In the genomic region with DNA sequence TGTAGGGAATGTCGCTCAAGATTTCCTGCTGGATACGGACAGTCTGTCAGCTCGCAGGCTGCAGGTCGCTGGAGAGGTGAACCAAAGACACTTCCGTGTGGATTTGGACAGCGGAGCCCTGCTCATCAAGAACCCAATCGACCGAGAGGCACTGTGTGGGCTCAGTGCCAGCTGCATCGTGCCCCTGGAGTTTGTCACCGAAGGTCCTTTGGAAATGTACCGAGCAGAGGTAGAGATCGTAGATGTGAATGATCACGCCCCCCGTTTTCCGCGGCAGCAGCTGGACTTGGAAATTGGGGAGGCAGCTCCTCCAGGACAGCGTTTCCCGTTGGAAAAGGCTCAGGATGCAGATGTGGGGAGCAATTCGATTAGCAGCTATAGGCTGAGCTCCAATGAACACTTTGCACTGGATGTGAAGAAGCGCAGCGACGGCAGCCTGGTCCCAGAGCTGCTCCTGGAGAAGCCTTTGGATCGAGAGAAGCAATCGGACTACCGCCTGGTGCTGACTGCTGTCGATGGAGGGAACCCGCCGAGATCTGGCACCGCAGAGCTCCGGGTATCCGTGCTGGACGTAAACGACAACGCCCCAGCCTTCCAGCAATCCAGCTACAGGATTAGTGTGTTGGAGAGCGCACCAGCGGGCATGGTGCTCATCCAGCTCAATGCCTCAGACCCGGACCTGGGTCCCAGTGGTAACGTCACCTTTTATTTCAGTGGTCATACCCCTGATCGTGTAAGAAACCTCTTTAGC, we compare ENCODE assay signal across 10 cellular contexts. TPM values are rescaled to one million over a fixed set of nuclear protein-coding genes. Genes with fewer than 3 reads are reported as not detected.
DNase-seq lines count a peak whose midpoint lies in the region; ATAC-seq, FAIRE-seq and TF ChIP-seq lines count a peak whose summit lies in the region.
"Had no signal": no experiment of that assay in that cellular context is flagged by ENCODE, and none has a peak within 500 bp of the region (broad histone marks: within the 10 kb centered on the region; RNA-seq: fewer than 3 reads in every experiment).

No MANE protein-coding gene starts in this region.

- no peak for DNase-seq in breast epithelium (ENCODE audit: low spot score in 2 of 2)
- no peak for DNase-seq in MCF 10A (ENCODE audit: unreplicated experiment)
- DNase-seq in bronchial epithelial cell (ENCODE audit: low read depth): no peak
- DNase-seq in left kidney (ENCODE audit: low read depth, low spot score): peak; percentile 57
- no peak for DNase-seq in tibial artery
- no peak for DNase-seq in SK-N-DZ (ENCODE audit: low spot score)
- DNase-seq: NCI-H2171 had no signal

- FAIRE-seq in bronchial epithelial cell (lab: Jason Lieb, UNC): peak; percentile 23

- no peaks in the 10 kb centered on the region for H3K36me3 ChIP-seq in breast epithelium
- peaks cover 5% of the 10 kb centered on the region for H3K36me3 ChIP-seq in bronchial epithelial cell (ENCODE audit: control insufficient read depth, insufficient read depth, low read length)
- H3K36me3 ChIP-seq in tibial artery: peaks cover 0 to 18% (median 8%) of the 10 kb centered on the region in 3 donors

- no peak for TF ChIP-seq POLR2A in breast epithelium (IDR thresholded peaks at IDR 0.05)

- TF ChIP-seq CTCF in breast epithelium (IDR thresholded peaks at IDR 0.05) (no peak), MCF 10A (IDR thresholded peaks at IDR 0.05; ENCODE audit: unreplicated experiment) (no peak), bronchial epithelial cell (IDR thresholded peaks at IDR 0.05; ENCODE audit: insufficient read depth, low read length, severe bottlenecking) (no peak), tibial artery (IDR thresholded peaks at IDR 0.05) (no peak)

- peaks cover 11% of the 10 kb centered on the region for H3K36me3 Mint-ChIP-seq in MCF 10A (ENCODE audit: insufficient read depth, unreplicated experiment)

- H3K27ac ChIP-seq in breast epithelium (no peak overlapping the region), tibial artery (peak overlapping the region; percentile 6 to 29)
- H3K27ac ChIP-seq: parathyroid adenoma had no signal

- CTCF ChIA-PET in MCF 10A (lab: Yijun Ruan, JAX): interaction anchor here (0.5 to 4.4 kb wide), 5 partner anchors 12 to 72 kb away, joined by 3 to 26 read pairs (median 3); no protein-coding TSS in a partner anchor

- POLR2A ChIA-PET in MCF 10A (lab: Yijun Ruan, JAX): interaction anchor here (0.7 to 1.2 kb wide), 2 partner anchors 9 to 23 kb away, joined by 3 read pairs; no protein-coding TSS in a partner anchor

- no peak overlapping the region for H3K4me3 Mint-ChIP-seq in MCF 10A (ENCODE audit: unreplicated experiment)

- H3K4me1 Mint-ChIP-seq in MCF 10A (ENCODE audit: insufficient read depth, unreplicated experiment): peaks cover 14% of the 10 kb centered on the region

- no peaks in the 10 kb centered on the region for H3K9me3 Mint-ChIP-seq in MCF 10A (ENCODE audit: unreplicated experiment)

- ATAC-seq in HG02973 (IDR thresholded peaks at IDR 0.05; ENCODE audit: unreplicated experiment) (no peak), HG03378 (IDR thresholded peaks at IDR 0.05; ENCODE audit: unreplicated experiment) (no peak)

- intact Hi-C loops in breast epithelium (cut with DNase I; ENCODE audit: low total_unique reads): loop anchor here (1.0 kb wide), 1 partner anchor 27 kb away; no protein-coding TSS in a partner anchor
- intact Hi-C loops in MCF 10A (cut with micrococcal nuclease): no loop called here
- intact Hi-C loops in tibial artery (cut with DNase I; ENCODE audit: low total_unique reads): no loop called here

- H3K4me3 ChIP-seq in breast epithelium (peak overlapping the region; percentile 15 to 58 (median 44)), bronchial epithelial cell (ENCODE audit: low read depth, low read length) (no peak overlapping the region), tibial artery (peak overlapping the region; percentile 45 to 55)

- H3K27me3 ChIP-seq in breast epithelium (no peaks in the 10 kb centered on the region), bronchial epithelial cell (ENCODE audit: control insufficient read depth, insufficient read depth, low read length) (no peaks in the 10 kb centered on the region), tibial artery (no peaks in the 10 kb centered on the region)

- no TSS peak for BruUV-seq in MCF 10A (replicated peaks; lab: Mats Ljungman, UMichigan)

- H3K9me3 ChIP-seq in breast epithelium: no peaks in the 10 kb centered on the region
- no peaks in the 10 kb centered on the region for H3K9me3 ChIP-seq in tibial artery

- H3K4me1 ChIP-seq in breast epithelium: peaks cover 0 to 6% of the 10 kb centered on the region in 2 donors
- peaks cover 0 to 42% (median 25%) of the 10 kb centered on the region in 4 donors for H3K4me1 ChIP-seq in tibial artery

- no peaks in the 10 kb centered on the region for H3K27me3 Mint-ChIP-seq in MCF 10A (ENCODE audit: insufficient read depth, unreplicated experiment)

- H3K27ac Mint-ChIP-seq in MCF 10A (ENCODE audit: low read depth, unreplicated experiment): no peak overlapping the region

RNA-seq across cellular contexts. Expression of gene PCDHGC4, which starts 0.7 kb away (rescaled TPM):
- 1 to 10 TPM; 2.6 to 6.2 (median 6.0) TPM for total RNA-seq in breast epithelium
- 0.40 and 1.7 TPM in 2 replicates for total RNA-seq in MCF 10A (2022)
- 0.53 and 0.90 TPM in 2 replicates for total RNA-seq in bronchial epithelial cell
- 5.1 and 6.8 TPM in 2 replicates for polyA plus RNA-seq in SK-N-DZ (2014; cell fraction: cytosol; rRNA removed)
- 2.1 and 3.2 TPM in 2 replicates for polyA plus RNA-seq in SK-N-DZ (2014; cell fraction: nucleus; rRNA removed)

RNA-seq across cellular contexts. Expression of gene PCDHGC5, which starts 3.4 kb away (rescaled TPM):
- 1 to 10 TPM; 2.1 to 3.5 (median 3.3) TPM for total RNA-seq in breast epithelium
- 0.61 and 0.69 TPM in 2 replicates for total RNA-seq in MCF 10A (2022)
- total RNA-seq in bronchial epithelial cell: 0.26 and 0.77 TPM in 2 replicates
- 0.02 and 0.43 TPM in 2 replicates for polyA plus RNA-seq in SK-N-DZ (2014; cell fraction: cytosol; rRNA removed)
- 0.21 and 0.25 TPM in 2 replicates for polyA plus RNA-seq in SK-N-DZ (2014; cell fraction: nucleus; rRNA removed)

RNA-seq across cellular contexts. Expression of gene PCDHGC3, which starts 9.7 kb away (rescaled TPM):
- total RNA-seq in breast epithelium (10 to 100 TPM; 29.6 to 41.6 (median 35.1) TPM), MCF 10A (2022) (17.3 and 31.7 TPM in 2 replicates), bronchial epithelial cell (9.5 and 17.4 TPM in 2 replicates)
- polyA plus RNA-seq in SK-N-DZ (2014; cell fraction: cytosol; rRNA removed): 21.5 and 27.2 TPM in 2 replicates
- polyA plus RNA-seq in SK-N-DZ (2014; cell fraction: nucleus; rRNA removed): 6.1 and 16.1 TPM in 2 replicates

RNA-seq across cellular contexts. Expression of gene PCDHGA12, which starts 55.2 kb away (rescaled TPM):
- total RNA-seq in breast epithelium (10 to 100 TPM in 2 of 3 donors, 1 to 10 TPM in 1; 9.8 to 12.0 (median 11.1) TPM), MCF 10A (2022) (0.79 and 0.91 TPM in 2 replicates), bronchial epithelial cell (0.79 and 1.4 TPM in 2 replicates)
- 0.02 and 0.10 TPM in 2 replicates for polyA plus RNA-seq in SK-N-DZ (2014; cell fraction: cytosol; rRNA removed)
- polyA plus RNA-seq in SK-N-DZ (2014; cell fraction: nucleus; rRNA removed): 0.07 and 0.37 TPM in 2 replicates

Comparison
In these comparisons a context has a peak if more than half of its experiments do, and no peak if none do; other contexts are left out.
1. H3K27ac ChIP-seq: peak in tibial artery (2 of 2); none in breast epithelium (0 of 2).